Comparison of ENCODE assay signal across 32 cellular contexts in the genomic region with DNA sequence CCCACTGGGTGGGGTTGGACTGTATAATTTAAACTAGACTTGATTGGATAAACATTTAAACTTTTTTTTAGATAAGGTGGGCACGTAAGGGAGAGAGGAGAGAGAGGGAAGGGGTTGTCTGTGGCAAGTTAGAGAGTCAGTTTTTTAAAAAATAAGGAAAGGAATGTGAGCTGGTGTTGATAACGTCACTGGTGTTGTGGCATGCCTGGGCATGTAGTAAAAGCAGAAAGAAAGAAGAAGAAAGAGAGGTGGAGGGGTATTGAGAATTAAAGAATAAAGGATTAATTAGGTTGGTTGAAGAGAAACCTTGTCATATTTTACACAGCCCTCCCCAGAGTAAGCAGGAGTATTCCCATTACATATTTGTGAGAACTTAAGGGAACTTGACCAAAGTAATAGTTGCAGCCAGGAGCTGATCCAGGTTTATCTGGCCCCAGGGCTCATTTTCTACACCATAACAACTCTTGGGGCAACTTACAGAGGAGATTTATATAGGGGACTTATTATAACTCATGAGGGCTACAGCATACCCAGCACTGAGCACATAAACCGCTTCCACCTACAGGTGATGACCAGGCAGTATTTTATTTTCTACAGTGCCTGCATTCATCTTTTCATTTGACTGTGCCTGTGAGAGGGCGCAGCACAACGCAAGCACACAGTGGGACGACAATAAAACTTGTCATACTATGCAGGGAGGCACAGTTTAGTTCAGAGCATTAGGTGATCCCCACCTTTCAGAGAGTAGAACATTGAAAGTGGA.
DNase-seq lines count a peak whose midpoint lies in the region; ATAC-seq and TF ChIP-seq lines count a peak whose summit lies in the region.
"Had no signal": no experiment of that assay in that cellular context is flagged by ENCODE, and none has a peak within 500 bp of the region (broad histone marks: within the 10 kb centered on the region; RNA-seq: fewer than 3 reads in every experiment).

No MANE protein-coding gene starts in this region.

- peak; percentile 14 for DNase-seq in EH (ENCODE audit: low read depth)
- DNase-seq in epithelial cell of prostate (ENCODE audit: low read depth, low spot score): no peak
- no peak for DNase-seq in mesothelial cell of epicardium (ENCODE audit: low spot score in 2 of 2, unreplicated experiment in 2 of 2)
- no peak for DNase-seq in PC-3
- DNase-seq in kidney glomerular epithelial cell (lab: John Stamatoyannopoulos, UW): no peak
- DNase-seq in effector CD8-positive, alpha-beta T cell (lab: John Stamatoyannopoulos, UW): no peak
- DNase-seq in T-helper 2 cell treated with Interferon-gamma antibody and Interleukin-4, amounts not matched to agents 5 μg/mL and 100 μg/mL, for 36 hours (ENCODE audit: low spot score): no peak
- DNase-seq: activated CD4-positive, alpha-beta memory T cell treated with anti-CD3 and anti-CD28 coated beads, Interleukin-2, amount 10 ng/mL, durations not matched to agents 7 days and 5 days; activated CD8-positive, alpha-beta memory T cell treated with anti-CD3 and anti-CD28 coated beads, Interleukin-2, amount 50 U/mL, for 48 hours; activated effector memory CD4-positive, alpha-beta T cell treated with Interleukin-2 at 50 U/mL for 16 hours; activated naive CD8-positive, alpha-beta T cell treated with anti-CD3 and anti-CD28 coated beads, Interleukin-2, amount 10 ng/mL, durations not matched to agents 7 days and 5 days; C1 segment of cervical spinal cord; Calu3; cerebellar nuclear complex; DND-41; dorsolateral prefrontal cortex; mesendoderm; naive thymus-derived CD8-positive, alpha-beta T cell; NCI-H1436; NCI-H2081 treated with DMSO at 0.1 percent for 48 hours; NCI-H446; NCI-H774; occipital lobe; substantia nigra; T-helper 1 cell had no signal

- CTCF ChIA-PET in PC-3 (lab: Charles Lee): no interaction called here

- POLR2A ChIA-PET in PC-3 (lab: Charles Lee; ENCODE audit: unreplicated experiment): no interaction called here

- H3K4me1 ChIP-seq in Loucy (ENCODE audit: insufficient read depth, low read length, poor library complexity, severe bottlenecking): peaks cover 5% of the 10 kb centered on the region
- peaks cover 5% of the 10 kb centered on the region for H3K4me1 ChIP-seq in PC-3 (ENCODE audit: insufficient read depth, low read length)

- no peak for ATAC-seq in PC-3
- ATAC-seq: activated CD4-positive, CD25-positive, alpha-beta regulatory T cell treated with anti-CD3 and anti-CD28 coated beads, Interleukin-2, amount 50 U/mL, for 24 hours; HCT116; left lobe of liver; naive thymus-derived CD8-positive, alpha-beta T cell had no signal

- H3K4me2 ChIP-seq in Loucy (ENCODE audit: low read depth, low read length, poor library complexity, severe bottlenecking): no peak overlapping the region
- no peak overlapping the region for H3K4me2 ChIP-seq in PC-3 (ENCODE audit: low read length)
- H3K4me2 ChIP-seq: hepatocyte, KMS-11 had no signal

- H3K36me3 ChIP-seq in Loucy (ENCODE audit: insufficient read depth, low read length) (no peaks in the 10 kb centered on the region), PC-3 (ENCODE audit: low read depth, low read length) (no peaks in the 10 kb centered on the region)

- no peak overlapping the region for H3K4me3 Mint-ChIP-seq in mesothelial cell of epicardium
- H3K4me3 Mint-ChIP-seq in T-helper 2 cell treated with Interferon-gamma antibody and Interleukin-4, amounts not matched to agents 5 μg/mL and 100 μg/mL, for 36 hours: no peak overlapping the region
- H3K4me3 Mint-ChIP-seq: activated CD4-positive, alpha-beta memory T cell treated with anti-CD3 and anti-CD28 coated beads, Interleukin-2, amount 10 ng/mL, durations not matched to agents 7 days and 5 days; activated naive CD8-positive, alpha-beta T cell treated with anti-CD3 and anti-CD28 coated beads, Interleukin-2, amount 10 ng/mL, durations not matched to agents 7 days and 5 days; naive thymus-derived CD8-positive, alpha-beta T cell had no signal

- H4K20me1 ChIP-seq in Loucy (ENCODE audit: insufficient read depth, low read length, poor library complexity, severe bottlenecking) (no peaks in the 10 kb centered on the region), PC-3 (ENCODE audit: low read length) (no peaks in the 10 kb centered on the region)

- H3K27ac ChIP-seq in epithelial cell of prostate (peak overlapping the region; percentile 19), PC-3 (ENCODE audit: low read length) (no peak overlapping the region)
- H3K27ac ChIP-seq: dorsolateral prefrontal cortex, hepatocyte, KMS-11, skin epidermis had no signal

- H3K27ac Mint-ChIP-seq in mesothelial cell of epicardium: peak overlapping the region; percentile 59
- no peak overlapping the region for H3K27ac Mint-ChIP-seq in T-helper 2 cell treated with Interferon-gamma antibody and Interleukin-4, amounts not matched to agents 5 μg/mL and 100 μg/mL, for 36 hours
- H3K27ac Mint-ChIP-seq: activated CD4-positive, alpha-beta memory T cell treated with anti-CD3 and anti-CD28 coated beads, Interleukin-2, amount 10 ng/mL, durations not matched to agents 7 days and 5 days; activated naive CD8-positive, alpha-beta T cell treated with anti-CD3 and anti-CD28 coated beads, Interleukin-2, amount 10 ng/mL, durations not matched to agents 7 days and 5 days; naive thymus-derived CD8-positive, alpha-beta T cell had no signal

- peaks cover 17% of the 10 kb centered on the region for H3K4me1 Mint-ChIP-seq in mesothelial cell of epicardium
- peaks cover 12% of the 10 kb centered on the region for H3K4me1 Mint-ChIP-seq in T-helper 2 cell treated with Interferon-gamma antibody and Interleukin-4, amounts not matched to agents 5 μg/mL and 100 μg/mL, for 36 hours (ENCODE audit: low read depth)

- no peaks in the 10 kb centered on the region for H3K9me3 ChIP-seq in Loucy (ENCODE audit: insufficient read depth, low read depth, low read length)
- no peaks in the 10 kb centered on the region for H3K9me3 ChIP-seq in PC-3 (ENCODE audit: low read length)

- H3K79me2 ChIP-seq in Loucy (ENCODE audit: insufficient read depth, low read length) (no peaks in the 10 kb centered on the region), PC-3 (ENCODE audit: low read length) (no peaks in the 10 kb centered on the region)
- H3K79me2 ChIP-seq: hepatocyte had no signal

- H3K27me3 Mint-ChIP-seq in mesothelial cell of epicardium (ENCODE audit: low read depth): no peaks in the 10 kb centered on the region
- no peaks in the 10 kb centered on the region for H3K27me3 Mint-ChIP-seq in T-helper 2 cell treated with Interferon-gamma antibody and Interleukin-4, amounts not matched to agents 5 μg/mL and 100 μg/mL, for 36 hours (ENCODE audit: low read depth)
- H3K27me3 Mint-ChIP-seq: activated CD4-positive, alpha-beta memory T cell treated with anti-CD3 and anti-CD28 coated beads, Interleukin-2, amount 10 ng/mL, durations not matched to agents 7 days and 5 days; naive thymus-derived CD8-positive, alpha-beta T cell had no signal

- H3K9me2 ChIP-seq in Loucy (replicated peaks; ENCODE audit: low read depth, low read length): no peaks in the 10 kb centered on the region
- H3K9me2 ChIP-seq in PC-3 (replicated peaks; ENCODE audit: low read length): no peaks in the 10 kb centered on the region

- H3F3A ChIP-seq in Loucy (ENCODE audit: low read depth): no peaks in the 10 kb centered on the region
- H3F3A ChIP-seq in PC-3 (ENCODE audit: low read length, unreplicated experiment): no peaks in the 10 kb centered on the region

- no peak overlapping the region for H2AFZ ChIP-seq in Loucy (ENCODE audit: low read length)
- no peak overlapping the region for H2AFZ ChIP-seq in PC-3 (ENCODE audit: low read length)
- H2AFZ ChIP-seq: hepatocyte had no signal

- intact Hi-C loops in PC-3 (cut with micrococcal nuclease): no loop called here

- H3K36me3 Mint-ChIP-seq in mesothelial cell of epicardium: peaks cover 5% of the 10 kb centered on the region
- H3K36me3 Mint-ChIP-seq in T-helper 2 cell treated with Interferon-gamma antibody and Interleukin-4, amounts not matched to agents 5 μg/mL and 100 μg/mL, for 36 hours (ENCODE audit: low read depth): peaks cover 3% of the 10 kb centered on the region

- H3K9ac ChIP-seq in Loucy (ENCODE audit: low read depth, low read length, poor library complexity, severe bottlenecking) (no peak overlapping the region), PC-3 (ENCODE audit: low read length) (no peak overlapping the region)
- H3K9ac ChIP-seq: KMS-11 had no signal

- H3K9me3 Mint-ChIP-seq in mesothelial cell of epicardium: peaks cover 4% of the 10 kb centered on the region
- H3K9me3 Mint-ChIP-seq in T-helper 2 cell treated with Interferon-gamma antibody and Interleukin-4, amounts not matched to agents 5 μg/mL and 100 μg/mL, for 36 hours: no peaks in the 10 kb centered on the region

- H3K4me3 ChIP-seq in Loucy (ENCODE audit: low read length, poor library complexity, severe bottlenecking) (no peak overlapping the region), PC-3 (ENCODE audit: low read length) (no peak overlapping the region)
- H3K4me3 ChIP-seq: dorsolateral prefrontal cortex, hepatocyte, skin epidermis had no signal

- H3K27me3 ChIP-seq in Loucy (ENCODE audit: insufficient read depth, low read length, poor library complexity, severe bottlenecking) (no peaks in the 10 kb centered on the region), PC-3 (ENCODE audit: low read length) (no peaks in the 10 kb centered on the region)
- H3K27me3 ChIP-seq: dorsolateral prefrontal cortex, hepatocyte had no signal

- TF ChIP-seq CTCF in Loucy (conservative IDR thresholded peaks at IDR 0.05; ENCODE audit: low read length) (peak; percentile 24), mesothelial cell of epicardium (IDR thresholded peaks at IDR 0.05; ENCODE audit: unreplicated experiment) (no peak), PC-3 (conservative IDR thresholded peaks at IDR 0.05; ENCODE audit: low read depth, low read length) (no peak)

- no TSS peak for BruUV-seq in PC-3 (replicated peaks; lab: Mats Ljungman, UMichigan)
